Comparison of ENCODE assay signal across 8 cellular contexts in genomic region chr17:58338454-58338841, GRCh38. TPM values are rescaled to one million over a fixed set of nuclear protein-coding genes. Genes with fewer than 3 reads are reported as not detected.
DNase-seq lines count a peak whose midpoint lies in the region; ATAC-seq, FAIRE-seq and TF ChIP-seq lines count a peak whose summit lies in the region.

No MANE protein-coding gene starts in this region.

- H3K4me1 Mint-ChIP-seq in CD4-positive, alpha-beta memory T cell: peaks cover 43 to 100% (median 69%) of the 10 kb centered on the region in 4 donors
- H3K4me1 Mint-ChIP-seq in nephron progenitor cell: peaks cover 44% of the 10 kb centered on the region

- H3K4me3 Mint-ChIP-seq in CD4-positive, alpha-beta memory T cell: peak overlapping the region; percentile 88 to 99 (median 98)
- no peak overlapping the region for H3K4me3 Mint-ChIP-seq in nephron progenitor cell

- BruUV-seq in GM12878 (replicated peaks; lab: Mats Ljungman, UMichigan): no TSS peak

- no peak for TF ChIP-seq POLR2A in GM12878 (IDR thresholded peaks at IDR 0.05; ENCODE audit: low read depth, low read length)

- peaks cover 95% of the 10 kb centered on the region for H3K79me2 ChIP-seq in GM12878 (ENCODE audit: control insufficient read depth, insufficient read depth, low read length)

- TF ChIP-seq CTCF in GM12878 (IDR thresholded peaks at IDR 0.05 in 2 of 3, conservative IDR thresholded peaks at IDR 0.05 in 1 of 3; ENCODE audit: control insufficient read depth in 2 of 3, extremely low read depth in 1 of 3, insufficient read depth in 1 of 3, low read depth in 3 of 3, low read length in 3 of 3): peak in 2 of 3 experiments; percentile 28 to 36; a peak in 2 of 6 replicates
- no peak for TF ChIP-seq CTCF in nephron progenitor cell (IDR thresholded peaks at IDR 0.05)

- peak overlapping the region; percentile 92 for H3K4me2 ChIP-seq in GM12878 (ENCODE audit: control insufficient read depth, insufficient read depth)

- H4K20me1 ChIP-seq in GM12878 (ENCODE audit: control insufficient read depth, insufficient read depth): no peaks in the 10 kb centered on the region

- intact Hi-C loops in CD4-positive, alpha-beta memory T cell (cut with micrococcal nuclease): loop anchor here (1.0 to 10.0 kb wide), 4 partner anchors 9 to 1084 kb away; partner anchors contain the start of genes MSI2 and SRSF1
- intact Hi-C loops in GM12878 (cut with micrococcal nuclease; ENCODE audit: unreplicated experiment): loop anchor here (1.0 to 5.0 kb wide), 3 partner anchors 78 to 436 kb away; partner anchors contain the start of gene RNF43

- peaks cover 93% of the 10 kb centered on the region for H3K4me1 ChIP-seq in CD4-positive, alpha-beta memory T cell (ENCODE audit: insufficient read depth, low read length)
- peaks cover 65% of the 10 kb centered on the region for H3K4me1 ChIP-seq in GM12878 (ENCODE audit: control insufficient read depth, insufficient read depth, low read length)

- H3K36me3 Mint-ChIP-seq in CD4-positive, alpha-beta memory T cell: peaks cover 4 to 30% of the 10 kb centered on the region in 2 donors
- peaks cover 2% of the 10 kb centered on the region for H3K36me3 Mint-ChIP-seq in nephron progenitor cell (ENCODE audit: low read depth)

- no peak for TF ChIP-seq RAD21 in GM12878 (IDR thresholded peaks at IDR 0.05; ENCODE audit: insufficient read depth, low read depth, low read length)

- no peaks in the 10 kb centered on the region for H3K27me3 ChIP-seq in CD4-positive, alpha-beta memory T cell (ENCODE audit: insufficient read depth, low read length)
- no peaks in the 10 kb centered on the region for H3K27me3 ChIP-seq in GM12878 (replicated peaks in 1 of 2; ENCODE audit: control insufficient read depth in 2 of 2, insufficient read depth in 2 of 2, low read length in 1 of 2)

- no peaks in the 10 kb centered on the region for H3K27me3 Mint-ChIP-seq in CD4-positive, alpha-beta memory T cell
- peaks cover 3% of the 10 kb centered on the region for H3K27me3 Mint-ChIP-seq in nephron progenitor cell (ENCODE audit: low read depth, poor library complexity)

- CTCF ChIA-PET in CD4-positive, alpha-beta memory T cell (lab: Charles Lee; ENCODE audit: partially characterized antibody): interaction anchor here (1.0 to 13.8 kb wide), 7 partner anchors 6 to 79 kb away, joined by 3 to 510 read pairs (median 31); partner anchors contain the start of genes RNF43, SUPT4H1 and TSPOAP1
- CTCF ChIA-PET in GM12878 (lab: Yijun Ruan, JAX): interaction anchor here (1.4 to 4.3 kb wide), 5 partner anchors 7 to 77 kb away, joined by 6 to 53 read pairs (median 20); partner anchors contain the start of genes RNF43 and TSPOAP1

- peak; percentile 1 for ATAC-seq in HG02623 (IDR thresholded peaks at IDR 0.05; ENCODE audit: unreplicated experiment)
- peak; percentile 0 for ATAC-seq in GM12878

- H3K9ac ChIP-seq in GM12878 (ENCODE audit: control insufficient read depth, insufficient read depth, low read length): peak overlapping the region; percentile 99

- no peaks in the 10 kb centered on the region for H3K9me3 Mint-ChIP-seq in CD4-positive, alpha-beta memory T cell
- H3K9me3 Mint-ChIP-seq in nephron progenitor cell: no peaks in the 10 kb centered on the region

- POLR2A ChIA-PET in CD4-positive, alpha-beta memory T cell (lab: Charles Lee; ENCODE audit: partially characterized antibody): interaction anchor here (0.8 to 34.1 kb wide), 7 partner anchors 5 to 488 kb away, joined by 4 to 3924 read pairs (median 13); partner anchors contain the start of genes HSF5, MRPS23, RNF43 and SUPT4H1
- POLR2A ChIA-PET in GM12878 (lab: Charles Lee): interaction anchor here (1.0 to 18.5 kb wide), 10 partner anchors 6 to 293 kb away, joined by 3 to 373 read pairs (median 7); partner anchors contain the start of genes MKS1, RNF43, SUPT4H1 and TSPOAP1

- H2AFZ ChIP-seq in GM12878 (ENCODE audit: control insufficient read depth, low read depth, low read length): no peak overlapping the region

- H3K27ac Mint-ChIP-seq in CD4-positive, alpha-beta memory T cell: peak overlapping the region; percentile 94 to 99 (median 97)
- H3K27ac Mint-ChIP-seq in nephron progenitor cell: peak overlapping the region; percentile 96

- no peak for FAIRE-seq in GM12878 (lab: Jason Lieb, UNC)

- H3K4me3 ChIP-seq in CD4-positive, alpha-beta memory T cell (ENCODE audit: low read length in 2 of 2): peak overlapping the region; percentile 82 to 99
- H3K4me3 ChIP-seq in GM12878: peak overlapping the region; percentile 81

- RAD21 ChIA-PET in GM12878 (lab: Charles Lee; ENCODE audit: unreplicated experiment): interaction anchor here (1.3 to 18.1 kb wide), 10 partner anchors 11 to 106 kb away, joined by 4 to 323 read pairs (median 10); partner anchors contain the start of genes RNF43, SUPT4H1 and TSPOAP1

- no peak for DNase-seq in CD4-positive, alpha-beta memory T cell
- DNase-seq in GM12878 (ENCODE audit: low read depth, low spot score) (no peak), nephron progenitor cell (no peak), ACHN (no peak), KBM-7 (no peak), NCI-H1694 treated with DMSO at 0.1 percent for 48 hours (lab: John Stamatoyannopoulos, UW) (no peak), DMS153 (lab: John Stamatoyannopoulos, UW) (no peak)

- peak overlapping the region; percentile 97 for H3K27ac ChIP-seq in CD4-positive, alpha-beta memory T cell (ENCODE audit: low read depth, low read length)
- peak overlapping the region; percentile 100 for H3K27ac ChIP-seq in GM12878 (ENCODE audit: control insufficient read depth, insufficient read depth)

- SMC1A ChIA-PET in GM12878 (lab: Charles Lee; ENCODE audit: uncharacterized antibody, unreplicated experiment): interaction anchor here (1.3 to 10.3 kb wide), 10 partner anchors 5 to 77 kb away, joined by 3 to 195 read pairs (median 10); partner anchors contain the start of genes RNF43, SUPT4H1 and TSPOAP1

- in situ Hi-C loops in GM12878 (cut with MboI) (loop anchor here (10.0 kb wide), 1 partner anchor 1496 kb away; no protein-coding TSS in a partner anchor), ACHN (cut with HindIII; ENCODE audit: low pct_ligation_motif_present, low pct_unique_long_range_greater_than_20kb, low sequenced_read_pairs) (no loop called here), KBM-7 (cut with MboI; ENCODE audit: low pct_unique_long_range_greater_than_20kb, low sequenced_read_pairs) (no loop called here)

- H3K36me3 ChIP-seq in CD4-positive, alpha-beta memory T cell (ENCODE audit: insufficient read depth, low read length): no peaks in the 10 kb centered on the region
- H3K36me3 ChIP-seq in GM12878 (ENCODE audit: control insufficient read depth in 2 of 2, insufficient read depth in 2 of 2, low read length in 1 of 2): no peaks in the 10 kb centered on the region

- TF ChIP-seq EP300 in GM12878 (IDR thresholded peaks at IDR 0.05; ENCODE audit: borderline replicate concordance in 1 of 2, control insufficient read depth in 1 of 2, low read depth in 2 of 2, low read length in 2 of 2): no peak

- H3K9me3 ChIP-seq in CD4-positive, alpha-beta memory T cell (ENCODE audit: control insufficient read depth in 1 of 2, low read length in 2 of 2): no peaks in the 10 kb centered on the region
- H3K9me3 ChIP-seq in GM12878 (replicated peaks; ENCODE audit: control insufficient read depth, insufficient read depth, low read length): no peaks in the 10 kb centered on the region

- WGBS in GM12878 (ENCODE audit: insufficient coverage, insufficient replicate concordance, low lambda C conversion rate, missing lambda C conversion rate): 0% methylated on average over 3 of the region's 3 CpGs

RNA-seq across cellular contexts. Expression of gene TSPOAP1, which starts 9.9 kb away (rescaled TPM):
- total RNA-seq in CD4-positive, alpha-beta memory T cell: 10 to 100 TPM; 15.8 to 19.1 TPM
- under 1 TPM in 1 of 2 donors, not detected in 1; 0.80 TPM for polyA plus RNA-seq in CD4-positive, alpha-beta memory T cell
- 52.4 and 53.8 TPM in 2 replicates for total RNA-seq in GM12878 (2013; cell fraction: nucleolus; rRNA removed)
- total RNA-seq in GM12878 (2014; rRNA removed) (5.6 and 5.7 TPM in 2 replicates), GM12878 (2014; rRNA removed; fragmentation: Illumina TruSeq; extraction: Trizol) (2.8 and 3.6 TPM in 2 replicates), GM12878 (2021) (6.5 and 8.8 TPM in 2 replicates)
- polyA plus RNA-seq in GM12878 (2011; ENCODE audit: low read depth): 5.7 TPM
- polyA plus RNA-seq in GM12878 (2011; rRNA removed) (11.6 and 16.4 TPM in 2 replicates), GM12878 (2014; fragmentation: Illumina TruSeq; extraction: Trizol) (1.2 and 4.2 TPM in 2 replicates), GM12878 (2014; fragmentation: Nextera tagmentation; extraction: Ambion mirVana) (under 1 TPM in 1 of 2 experiments, not detected in 1; 0.58 TPM), GM12878 (2014; rRNA removed) (8.5 and 10.9 TPM in 2 replicates), GM12878 (2016; fragmentation: Nextera tagmentation; extraction: Ambion mirVana) (1 to 10 TPM; 2.2 to 3.2 TPM)
- polyA plus RNA-seq in GM12878 (2011; cell fraction: cytosol; rRNA removed): 12.2 and 16.5 TPM in 2 replicates
- polyA plus RNA-seq in GM12878 (2011; cell fraction: nucleus; rRNA removed): 164 and 168 TPM in 2 replicates
- 9.8 and 14.2 TPM in 2 replicates for polyA plus RNA-seq in GM12878 (2012)
- polyA minus RNA-seq in GM12878 (2011; rRNA and poly(A)+ RNA removed): 7.2 and 17.1 TPM in 2 replicates
- polyA minus RNA-seq in GM12878 (2011; cell fraction: cytosol; rRNA and poly(A)+ RNA removed): 6.4 and 6.7 TPM in 2 replicates
- polyA minus RNA-seq in GM12878 (2011; cell fraction: nucleus; rRNA and poly(A)+ RNA removed): 16.2 and 33.3 TPM in 2 replicates

RNA-seq across cellular contexts. Expression of gene SUPT4H1, which starts 13.6 kb away (rescaled TPM):
- 10 to 100 TPM; 61.4 to 75.2 TPM for total RNA-seq in CD4-positive, alpha-beta memory T cell
- polyA plus RNA-seq in CD4-positive, alpha-beta memory T cell: 100 to 1,000 TPM in 1 of 2 donors, 10 to 100 TPM in 1; 94.4 to 120 TPM
- 8.8 and 9.5 TPM in 2 replicates for total RNA-seq in GM12878 (2013; cell fraction: nucleolus; rRNA removed)
- 87.9 and 92.8 TPM in 2 replicates for total RNA-seq in GM12878 (2014; rRNA removed)
- 70.4 and 83.8 TPM in 2 replicates for total RNA-seq in GM12878 (2014; rRNA removed; fragmentation: Illumina TruSeq; extraction: Trizol)
- total RNA-seq in GM12878 (2021): 87.0 and 93.2 TPM in 2 replicates
- 90.2 TPM for polyA plus RNA-seq in GM12878 (2011; ENCODE audit: low read depth)
- 230 and 240 TPM in 2 replicates for polyA plus RNA-seq in GM12878 (2011; rRNA removed)
- polyA plus RNA-seq in GM12878 (2011; cell fraction: cytosol; rRNA removed): 105 and 107 TPM in 2 replicates
- polyA plus RNA-seq in GM12878 (2011; cell fraction: nucleus; rRNA removed): 61.5 and 64.9 TPM in 2 replicates
- 88.7 and 95.3 TPM in 2 replicates for polyA plus RNA-seq in GM12878 (2012)
- polyA plus RNA-seq in GM12878 (2014; fragmentation: Illumina TruSeq; extraction: Trizol): 98.9 and 112 TPM in 2 replicates
- 100 to 1,000 TPM; 148 to 293 TPM for polyA plus RNA-seq in GM12878 (2014; fragmentation: Nextera tagmentation; extraction: Ambion mirVana)
- polyA plus RNA-seq in GM12878 (2014; rRNA removed): 94.9 and 102 TPM in 2 replicates
- polyA plus RNA-seq in GM12878 (2016; fragmentation: Nextera tagmentation; extraction: Ambion mirVana): 100 to 1,000 TPM; 143 to 159 TPM
- polyA minus RNA-seq in GM12878 (2011; rRNA and poly(A)+ RNA removed): 60.9 and 80.0 TPM in 2 replicates
- 11.5 and 19.8 TPM in 2 replicates for polyA minus RNA-seq in GM12878 (2011; cell fraction: cytosol; rRNA and poly(A)+ RNA removed)
- polyA minus RNA-seq in GM12878 (2011; cell fraction: nucleus; rRNA and poly(A)+ RNA removed): 5.6 and 14.2 TPM in 2 replicates

RNA-seq across cellular contexts. Expression of gene MPO, which starts 57.7 kb away (rescaled TPM):
- total RNA-seq in CD4-positive, alpha-beta memory T cell: not detected
- not detected for polyA plus RNA-seq in CD4-positive, alpha-beta memory T cell
- not detected in 2 replicates for total RNA-seq in GM12878 (2013; cell fraction: nucleolus; rRNA removed)
- total RNA-seq in GM12878 (2014; rRNA removed) (0.05 and 0.06 TPM in 2 replicates), GM12878 (2014; rRNA removed; fragmentation: Illumina TruSeq; extraction: Trizol) (0.09 and 0.13 TPM in 2 replicates), GM12878 (2021) (0.08 and 0.23 TPM in 2 replicates)
- polyA plus RNA-seq in GM12878 (2011; ENCODE audit: low read depth): not detected
- polyA plus RNA-seq in GM12878 (2011; rRNA removed) (0.35 and 0.49 TPM in 2 replicates), GM12878 (2014; fragmentation: Illumina TruSeq; extraction: Trizol) (0.10 TPM in 1 of 2 replicates, not detected in the other), GM12878 (2014; fragmentation: Nextera tagmentation; extraction: Ambion mirVana) (under 1 TPM; 0.10 to 0.26 TPM), GM12878 (2014; rRNA removed) (0.14 TPM in 2 replicates), GM12878 (2016; fragmentation: Nextera tagmentation; extraction: Ambion mirVana) (under 1 TPM; 0.09 to 0.17 TPM)
- 0.33 and 0.45 TPM in 2 replicates for polyA plus RNA-seq in GM12878 (2011; cell fraction: cytosol; rRNA removed)
- polyA plus RNA-seq in GM12878 (2011; cell fraction: nucleus; rRNA removed): 0.10 and 0.19 TPM in 2 replicates
- 0.08 TPM in 1 of 2 replicates, not detected in the other for polyA plus RNA-seq in GM12878 (2012)
- 0.15 and 0.37 TPM in 2 replicates for polyA minus RNA-seq in GM12878 (2011; rRNA and poly(A)+ RNA removed)
- not detected in 2 replicates for polyA minus RNA-seq in GM12878 (2011; cell fraction: cytosol; rRNA and poly(A)+ RNA removed)
- not detected in 2 replicates for polyA minus RNA-seq in GM12878 (2011; cell fraction: nucleus; rRNA and poly(A)+ RNA removed)
